In the genomic region with DNA sequence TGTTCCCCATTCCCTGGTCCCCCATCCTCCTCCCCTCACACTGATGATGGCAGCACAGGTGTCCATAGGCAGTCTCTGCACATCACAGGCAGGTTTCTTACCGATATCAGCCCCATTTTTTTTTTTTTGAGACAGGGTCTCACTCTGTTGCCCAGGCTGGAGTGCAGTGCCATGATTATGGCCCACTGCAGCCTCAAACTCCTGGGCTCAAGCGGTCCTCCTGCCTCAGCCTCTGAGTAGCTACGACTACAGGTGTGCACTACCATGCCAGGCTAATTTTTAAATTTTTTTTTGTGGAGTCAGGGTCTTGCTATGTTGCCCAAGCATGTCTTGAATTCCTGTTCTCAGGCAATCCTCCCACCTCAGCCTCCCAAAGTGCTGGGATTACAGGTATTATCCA, we compare ENCODE assay signal across 26 cellular contexts. TPM values are rescaled to one million over a fixed set of nuclear protein-coding genes. Genes with fewer than 3 reads are reported as not detected.
"Had no signal": no experiment of that assay in that cellular context is flagged by ENCODE, and none has a peak within 500 bp of the region (broad histone marks: within the 10 kb centered on the region; RNA-seq: fewer than 3 reads in every experiment).

No MANE protein-coding gene starts in this region.

- H3K4me1 ChIP-seq: lower lobe of right lung, testis, transverse colon had no signal

- H3K36me3 ChIP-seq: heart left ventricle, lower lobe of right lung, ovary, thyroid gland, upper lobe of left lung had no signal

- FAIRE-seq: islet of Langerhans, kidney had no signal

- H3K9me3 ChIP-seq: heart left ventricle, left lung, lower lobe of right lung, ovary, testis, thyroid gland, transverse colon, upper lobe of left lung had no signal

- ATAC-seq: heart left ventricle; left colon; left lung; lower lobe of right lung; naive thymus-derived CD8-positive, alpha-beta T cell; right cardiac atrium; sciatic nerve; stimulated activated naive B cell treated with anti-CD40 and anti-IgM and Interleukin-4, amounts not matched to agents 10 μg/mL and 1 μg/mL and 100 μg/mL, for 72 hours had no signal

- H3K27ac ChIP-seq: heart left ventricle, lower lobe of right lung, ovary, skin epidermis, testis, thyroid gland, transverse colon, upper lobe of left lung had no signal

- H3K27me3 ChIP-seq: heart left ventricle, left lung, ovary, testis, thyroid gland, transverse colon, upper lobe of left lung had no signal

- DNase-seq: heart left ventricle; hypothalamus; immature natural killer cell; kidney; left colon; left lung; lower lobe of right lung; mammary epithelial cell; mesenchymal stem cell; naive thymus-derived CD8-positive, alpha-beta T cell; occipital lobe; ovary; retina; right cardiac atrium; stimulated activated CD4-positive, alpha-beta T cell treated with anti-CD3 and anti-CD28 coated beads, Interleukin-12 subunit alpha, Interleukin-12 subunit beta, amount 100 ng/mL, for 4 hours; stimulated activated CD4-positive, alpha-beta T cell treated with anti-CD3 and anti-CD28 coated beads, Interleukin-15, amount 100 ng/mL, for 24 hours; stimulated activated CD4-positive, alpha-beta T cell treated with anti-CD3 and anti-CD28 coated beads, Interleukin-2, amount 100 ng/mL, for 24 hours; stimulated activated CD4-positive, alpha-beta T cell treated with anti-CD3 and anti-CD28 coated beads, Interleukin-4, amount 100 ng/mL, for 1 hour; stimulated activated naive B cell treated with anti-CD40 and anti-IgM and Interleukin-4, amounts not matched to agents 10 μg/mL and 1 μg/mL and 100 μg/mL, for 72 hours; testis; thyroid gland; transverse colon; upper lobe of left lung had no signal

- H3K4me3 ChIP-seq: heart left ventricle, left lung, lower lobe of right lung, ovary, skin epidermis, testis, thyroid gland, transverse colon, upper lobe of left lung had no signal

RNA-seq across cellular contexts. Expression of gene PADI2, which starts 36.5 kb away (rescaled TPM):
- total RNA-seq: naive thymus-derived CD8-positive, alpha-beta T cell had no signal
